1 cellular context compared by ENCODE assay signal in genomic region chr19:41355802-41356201, GRCh38.
TF ChIP-seq lines count a peak whose summit lies in the region.

No MANE protein-coding gene starts in this region.

TF ChIP-seq in K562, 482 proteins besides CTCF, POLR2A, EP300 and RAD21:
- TF ChIP-seq HBP1 (CRISPR knock-in tag; IDR thresholded peaks at IDR 0.05) (no peak), MCM5 (IDR thresholded peaks at IDR 0.05; ENCODE audit: low read depth) (no peak), E2F8 (IDR thresholded peaks at IDR 0.05; ENCODE audit: low read depth, partially characterized antibody) (no peak), SRSF9 (IDR thresholded peaks at IDR 0.05; ENCODE audit: borderline replicate concordance, low read depth, low read length) (no peak), DDX20 (tag; IDR thresholded peaks at IDR 0.05; ENCODE audit: low read depth) (no peak), ZNF274 (IDR thresholded peaks at IDR 0.05; ENCODE audit: borderline replicate concordance, low read depth, low read length) (no peak), SP2 (IDR thresholded peaks at IDR 0.05; ENCODE audit: extremely low read depth, low read depth, low read length, poor library complexity, severe bottlenecking) (no peak), AFF4 (CRISPR knock-in tag; IDR thresholded peaks at IDR 0.05) (no peak), ZNF589 (CRISPR knock-in tag; IDR thresholded peaks at IDR 0.05; ENCODE audit: low read depth) (no peak), CXXC5 (CRISPR knock-in tag; IDR thresholded peaks at IDR 0.05) (no peak), ZNF184 (CRISPR knock-in tag; IDR thresholded peaks at IDR 0.05) (no peak), NR2F6 (CRISPR knock-in tag; IDR thresholded peaks at IDR 0.05) (no peak), ZNF551 (CRISPR knock-in tag; IDR thresholded peaks at IDR 0.05) (no peak), ZNF121 (CRISPR knock-in tag; conservative IDR thresholded peaks at IDR 0.05) (no peak), CEBPG (CRISPR knock-in tag; IDR thresholded peaks at IDR 0.05) (no peak), CEBPG (tag; conservative IDR thresholded peaks at IDR 0.05 in 1 of 2, IDR thresholded peaks at IDR 0.05 in 1 of 2) (no peak), DMBX1 (CRISPR knock-in tag; IDR thresholded peaks at IDR 0.05; ENCODE audit: borderline replicate concordance) (no peak), JUN (IDR thresholded peaks at IDR 0.05; ENCODE audit: borderline replicate concordance, low read depth, low read length) (no peak), JUN (CRISPR knock-in tag; IDR thresholded peaks at IDR 0.05; ENCODE audit: borderline replicate concordance) (no peak)
